20 cellular contexts compared by ENCODE assay signal in genomic region chr9:121703014-121703734, GRCh38. TPM values are rescaled to one million over a fixed set of nuclear protein-coding genes. Genes with fewer than 3 reads are reported as not detected.
A peak's percentile ranks its signal among the peaks of the same experiment; 100 is the strongest.
DNase-seq lines count a peak whose midpoint lies in the region; ATAC-seq and TF ChIP-seq lines count a peak whose summit lies in the region.
"Had no signal": no experiment of that assay in that cellular context is flagged by ENCODE, and none has a peak within 500 bp of the region (broad histone marks: within the 10 kb centered on the region; RNA-seq: fewer than 3 reads in every experiment).

No MANE protein-coding gene starts in this region.

- H3K4me3 ChIP-seq in DND-41 (ENCODE audit: low read depth in 1 of 2, low read length in 2 of 2) (no peak overlapping the region), PC-3 (ENCODE audit: low read length) (no peak overlapping the region), epithelial cell of proximal tubule (ENCODE audit: low read depth, low read length) (no peak overlapping the region), right atrium auricular region (no peak overlapping the region)
- H3K4me3 ChIP-seq: gastrocnemius medialis, sigmoid colon, thyroid gland had no signal

- H3K4me2 ChIP-seq in DND-41 (ENCODE audit: insufficient read depth, low read length): no peak overlapping the region
- no peak overlapping the region for H3K4me2 ChIP-seq in PC-3 (ENCODE audit: low read length)

- H4K20me1 ChIP-seq in DND-41 (ENCODE audit: insufficient read depth, low read length) (peaks cover 22% of the 10 kb centered on the region), PC-3 (ENCODE audit: low read length) (no peaks in the 10 kb centered on the region)

- H2AFZ ChIP-seq in DND-41 (ENCODE audit: low read depth, low read length) (no peak overlapping the region), PC-3 (ENCODE audit: low read length) (no peak overlapping the region)

- no peaks in the 10 kb centered on the region for H3K79me2 ChIP-seq in DND-41 (ENCODE audit: insufficient read depth, low read length)
- H3K79me2 ChIP-seq in PC-3 (ENCODE audit: low read length): peaks cover 38% of the 10 kb centered on the region

- BruUV-seq in PC-3 (replicated peaks; lab: Mats Ljungman, UMichigan): no TSS peak

- intact Hi-C loops in PC-3 (cut with micrococcal nuclease): no loop called here

- ATAC-seq in DND-41 (ENCODE audit: insufficient read depth, low read depth): no peak
- no peak for ATAC-seq in PC-3
- no peak for ATAC-seq in GM21447 (IDR thresholded peaks at IDR 0.05; ENCODE audit: unreplicated experiment)
- ATAC-seq: gastrocnemius medialis; natural killer cell treated with Interleukin-12 subunit alpha and Interleukin-12 subunit beta and Interleukin-15 and Interleukin-18, amount 100 ng/mL, for 72 hours had no signal

- H3K36me3 ChIP-seq in DND-41 (ENCODE audit: insufficient read depth, low read length) (no peaks in the 10 kb centered on the region), PC-3 (ENCODE audit: low read depth, low read length) (no peaks in the 10 kb centered on the region), right atrium auricular region (no peaks in the 10 kb centered on the region)
- H3K36me3 ChIP-seq: gastrocnemius medialis, sigmoid colon, thyroid gland had no signal

- no peaks in the 10 kb centered on the region for H3K9me3 ChIP-seq in DND-41 (ENCODE audit: insufficient read depth, low read length, severe bottlenecking)
- H3K9me3 ChIP-seq in PC-3 (ENCODE audit: low read length): no peaks in the 10 kb centered on the region
- no peaks in the 10 kb centered on the region for H3K9me3 ChIP-seq in right atrium auricular region
- H3K9me3 ChIP-seq: gastrocnemius medialis, sigmoid colon, thyroid gland had no signal

- POLR2A ChIA-PET in PC-3 (lab: Charles Lee; ENCODE audit: unreplicated experiment): no interaction called here

- H3K9me2 ChIP-seq in PC-3 (replicated peaks; ENCODE audit: low read length): no peaks in the 10 kb centered on the region

- H3K27me3 ChIP-seq in DND-41 (ENCODE audit: insufficient read depth, low read length, poor library complexity) (peaks cover 42% of the 10 kb centered on the region), PC-3 (ENCODE audit: low read length) (no peaks in the 10 kb centered on the region), right atrium auricular region (no peaks in the 10 kb centered on the region)
- H3K27me3 ChIP-seq: gastrocnemius medialis, sigmoid colon, thyroid gland had no signal

- H3K4me1 ChIP-seq in DND-41 (ENCODE audit: insufficient read depth, low read length) (peaks cover 23% of the 10 kb centered on the region), PC-3 (ENCODE audit: insufficient read depth, low read length) (no peaks in the 10 kb centered on the region), right atrium auricular region (peaks cover 0 to 50% of the 10 kb centered on the region in 2 donors)

- CTCF ChIA-PET in PC-3 (lab: Charles Lee): no interaction called here

- H3K27ac ChIP-seq in 22Rv1 (no peak overlapping the region), DND-41 (ENCODE audit: low read length) (no peak overlapping the region), PC-3 (ENCODE audit: low read length) (no peak overlapping the region), right atrium auricular region (no peak overlapping the region)
- H3K27ac ChIP-seq: sigmoid colon, thyroid gland had no signal

- no peak overlapping the region for H3K9ac ChIP-seq in DND-41 (ENCODE audit: low read depth, low read length)
- no peak overlapping the region for H3K9ac ChIP-seq in PC-3 (ENCODE audit: low read length)

- DNase-seq in DND-41 (no peak), PC-3 (no peak), epithelial cell of proximal tubule (ENCODE audit: low read depth) (no peak), NCI-H2107 treated with DMSO at 0.1 percent for 48 hours (lab: John Stamatoyannopoulos, UW; ENCODE audit: unreplicated experiment) (no peak), NCI-H187 treated with DMSO at 0.1 percent for 48 hours (lab: John Stamatoyannopoulos, UW) (no peak), right atrium auricular region (ENCODE audit: low spot score) (no peak)
- DNase-seq: activated CD8-positive, alpha-beta memory T cell treated with anti-CD3 and anti-CD28 coated beads, Interleukin-2, amount 50 U/mL, for 4 hours; activated naive CD4-positive, alpha-beta T cell treated with anti-CD3 and anti-CD28 coated beads, Interleukin-2, amount 10 ng/mL, durations not matched to agents 7 days and 5 days; DMS53; effector memory CD4-positive, alpha-beta T cell; gastrocnemius medialis; HCEC 1CT; NCI-H1694; sigmoid colon; stimulated activated CD8-positive, alpha-beta memory T cell treated with anti-CD3 and anti-CD28 coated beads, Interleukin-4, amount 100 ng/mL, for 48 hours had no signal

- H3F3A ChIP-seq in PC-3 (ENCODE audit: low read length, unreplicated experiment): no peaks in the 10 kb centered on the region

- peak; percentile 10; the same call in 1 of the 2 replicates for TF ChIP-seq CTCF in 22Rv1 (IDR thresholded peaks at IDR 0.05)
- TF ChIP-seq CTCF in DND-41 (IDR thresholded peaks at IDR 0.05; ENCODE audit: borderline replicate concordance, extremely low read depth, low read length, poor library complexity, severe bottlenecking): peak; percentile 20
- peak; percentile 36 for TF ChIP-seq CTCF in PC-3 (conservative IDR thresholded peaks at IDR 0.05; ENCODE audit: low read depth, low read length)
- TF ChIP-seq CTCF in epithelial cell of proximal tubule (conservative IDR thresholded peaks at IDR 0.05; ENCODE audit: low read depth, low read length): peak; percentile 34
- no peak for TF ChIP-seq CTCF in right atrium auricular region (IDR thresholded peaks at IDR 0.05)

RNA-seq across cellular contexts. Expression of gene DAB2IP, which starts 51.7 kb away (rescaled TPM):
- total RNA-seq in PC-3 (2014; rRNA removed): 15.2 and 17.6 TPM in 2 replicates
- 11.6 and 23.8 TPM in 2 replicates for total RNA-seq in epithelial cell of proximal tubule
- 10 to 100 TPM; 38.0 to 47.0 TPM for total RNA-seq in right atrium auricular region
- total RNA-seq: T-helper 2 cell treated with Interferon-gamma antibody and Interleukin-4, amounts not matched to agents 100 ng/mL and 5 ng/mL, for 36 hours had no signal

Comparison
In these comparisons a context has a peak if more than half of its experiments do, and no peak if none do; other contexts are left out.
1. CTCF ChIP-seq: peak in 22Rv1 (single experiment), DND-41 (single experiment), PC-3 (single experiment) and epithelial cell of proximal tubule (single experiment); none in right atrium auricular region (0 of 2).